30 cellular contexts compared by ENCODE assay signal in the genomic region with DNA sequence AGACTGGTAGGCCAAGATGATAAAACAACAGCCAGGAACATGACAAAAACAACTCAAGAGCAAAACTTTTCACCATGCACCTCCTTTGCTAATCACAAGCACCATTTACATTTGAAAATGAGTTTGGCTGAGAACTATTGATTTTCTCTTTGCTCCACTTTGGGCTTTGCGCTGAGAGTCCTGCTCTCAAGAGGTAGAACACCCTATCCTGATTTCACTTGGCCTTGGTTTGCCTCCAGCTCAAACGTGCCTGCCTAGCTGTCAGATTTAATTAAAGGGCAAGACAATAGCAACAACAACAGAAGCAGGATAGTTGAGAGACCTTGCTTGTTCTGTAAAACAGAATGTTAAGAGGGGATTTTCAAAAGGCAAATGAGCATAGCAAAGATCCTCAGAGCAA.
"Had no signal": no experiment of that assay in that cellular context is flagged by ENCODE, and none has a peak within 500 bp of the region (broad histone marks: within the 10 kb centered on the region; RNA-seq: fewer than 3 reads in every experiment).

No MANE protein-coding gene starts in this region.

- H3K4me1 Mint-ChIP-seq: activated T-helper 17 cell treated with anti-CD3 and anti-CD28 coated beads, Interleukin-2, amount 50 U/mL, for 72 hours; nephron; stimulated activated effector memory CD8-positive, alpha-beta T cell treated with anti-CD3 and anti-CD28 coated beads, Interleukin-12 subunit alpha, Interleukin-12 subunit beta, amount 100 ng/mL, for 72 hours had no signal

- H3K27ac ChIP-seq: neutrophil, sigmoid colon, thoracic aorta had no signal

- DNase-seq: activated CD4-positive, alpha-beta T cell treated with anti-CD3 and anti-CD28 coated beads for 1 hour; activated CD4-positive, alpha-beta T cell treated with anti-CD3 and anti-CD28 coated beads, Interleukin-2, amount 50 U/mL, for 1 hour; activated CD8-positive, alpha-beta T cell treated with anti-CD3 and anti-CD28 coated beads for 36 hours; activated gamma-delta T cell treated with Interleukin-2 at 50 U/mL for 16 hours; activated naive CD4-positive, alpha-beta T cell treated with anti-CD3 and anti-CD28 coated beads, Interleukin-2, amount 50 U/mL, for 16 hours; activated T-cell treated with anti-CD3 and anti-CD28 coated beads, Interleukin-2, amount 50 U/mL, for 4 hours; amniotic stem cell; central memory CD4-positive, alpha-beta T cell; foreskin fibroblast; head of caudate nucleus; hippocampal formation; left cardiac atrium; mammary epithelial cell; sigmoid colon; small intestine; stimulated activated CD4-positive, alpha-beta T cell treated with anti-CD3 and anti-CD28 coated beads, Interleukin-4, amount 100 ng/mL, for 24 hours; T1000; trophoblast cell had no signal

- H3K27me3 Mint-ChIP-seq: activated CD8-positive, alpha-beta T cell treated with anti-CD3 and anti-CD28 coated beads for 36 hours; activated T-helper 17 cell treated with anti-CD3 and anti-CD28 coated beads, Interleukin-2, amount 50 U/mL, for 72 hours; stimulated activated naive CD8-positive, alpha-beta T cell treated with anti-CD3 and anti-CD28 coated beads, Interleukin-15, Interleukin-2, amounts not matched to agents 100 ng/mL and 50 ng/mL, for 24 hours had no signal

- H3K9me3 Mint-ChIP-seq: activated CD8-positive, alpha-beta T cell treated with anti-CD3 and anti-CD28 coated beads for 36 hours; activated T-cell treated with anti-CD3 and anti-CD28 coated beads, Interleukin-2, amount 50 U/mL, for 4 hours; nephron had no signal

- H3K36me3 ChIP-seq: neutrophil, sigmoid colon, thoracic aorta had no signal

- H3K27ac Mint-ChIP-seq: activated CD8-positive, alpha-beta T cell treated with anti-CD3 and anti-CD28 coated beads for 36 hours; activated T-helper 17 cell treated with anti-CD3 and anti-CD28 coated beads, Interleukin-2, amount 50 U/mL, for 72 hours; nephron; progenitor cell of endocrine pancreas; stimulated activated effector memory CD8-positive, alpha-beta T cell treated with anti-CD3 and anti-CD28 coated beads, Interleukin-12 subunit alpha, Interleukin-12 subunit beta, amount 100 ng/mL, for 72 hours; stimulated activated naive CD8-positive, alpha-beta T cell treated with anti-CD3 and anti-CD28 coated beads, Interleukin-15, Interleukin-2, amounts not matched to agents 100 ng/mL and 50 ng/mL, for 24 hours had no signal

- H3K4me3 ChIP-seq: sigmoid colon, thoracic aorta had no signal

- H3K4me1 ChIP-seq: sigmoid colon had no signal

- H3K4me3 Mint-ChIP-seq: activated CD8-positive, alpha-beta T cell treated with anti-CD3 and anti-CD28 coated beads for 36 hours; activated T-cell treated with anti-CD3 and anti-CD28 coated beads, Interleukin-2, amount 50 U/mL, for 4 hours; activated T-helper 17 cell treated with anti-CD3 and anti-CD28 coated beads, Interleukin-2, amount 50 U/mL, for 72 hours; nephron; stimulated activated effector memory CD8-positive, alpha-beta T cell treated with anti-CD3 and anti-CD28 coated beads, Interleukin-12 subunit alpha, Interleukin-12 subunit beta, amount 100 ng/mL, for 72 hours; stimulated activated naive CD8-positive, alpha-beta T cell treated with anti-CD3 and anti-CD28 coated beads, Interleukin-15, Interleukin-2, amounts not matched to agents 100 ng/mL and 50 ng/mL, for 24 hours had no signal

- ATAC-seq: activated CD8-positive, alpha-beta T cell treated with anti-CD3 and anti-CD28 coated beads for 36 hours; activated T-cell treated with anti-CD3 and anti-CD28 coated beads, Interleukin-2, amount 50 U/mL, for 4 hours; activated T-helper 17 cell treated with anti-CD3 and anti-CD28 coated beads, Interleukin-2, amount 50 U/mL, for 72 hours; esophagus mucosa; left cardiac atrium; stimulated activated effector memory CD8-positive, alpha-beta T cell treated with anti-CD3 and anti-CD28 coated beads, Interleukin-12 subunit alpha, Interleukin-12 subunit beta, amount 100 ng/mL, for 72 hours had no signal

- FAIRE-seq: astrocyte, endothelial cell of umbilical vein, keratinocyte, small intestine, urothelium cell line had no signal

- H3K9me3 ChIP-seq: neutrophil, sigmoid colon, thoracic aorta had no signal

- H3K36me3 Mint-ChIP-seq: stimulated activated effector memory CD8-positive, alpha-beta T cell treated with anti-CD3 and anti-CD28 coated beads, Interleukin-12 subunit alpha, Interleukin-12 subunit beta, amount 100 ng/mL, for 72 hours had no signal
